ENCODE assay signal across 30 cellular contexts in genomic region chr2:95276888-95277245, GRCh38. TPM values are rescaled to one million over a fixed set of nuclear protein-coding genes. Genes with fewer than 3 reads are reported as not detected.
DNase-seq lines count a peak whose midpoint lies in the region; ATAC-seq, FAIRE-seq and TF ChIP-seq lines count a peak whose summit lies in the region.
"Had no signal": no experiment of that assay in that cellular context is flagged by ENCODE, and none has a peak within 500 bp of the region (broad histone marks: within the 10 kb centered on the region; RNA-seq: fewer than 3 reads in every experiment).

No MANE protein-coding gene starts in this region.

- WGBS in transverse colon (ENCODE audit: low coverage in 1 of 2), 2 donors, result 83% methylated on average over 9 of the region's 9 CpGs; no CpG with 5 or more reads in 1 of the 2 donors

- H3K36me3 ChIP-seq in lower lobe of right lung, result no peaks in the 10 kb centered on the region
- H3K36me3 ChIP-seq in transverse colon, result no peaks in the 10 kb centered on the region
- no peaks in the 10 kb centered on the region for H3K36me3 ChIP-seq in HAP-1 (replicated peaks)

- ATAC-seq in Right ventricle myocardium superior (ENCODE audit: poor library complexity) (no peak), left ventricle myocardium superior (no peak), lower lobe of right lung (no peak)
- ATAC-seq in stimulated activated memory B cell treated with anti-CD40 and anti-IgM and Interleukin-4, amounts not matched to agents 10 μg/mL and 1 μg/mL and 100 μg/mL, for 72 hours, result no peak

- no peak for TF ChIP-seq POLR2A in transverse colon (IDR thresholded peaks at IDR 0.05)

- H3K4me1 ChIP-seq in lower lobe of right lung, result no peaks in the 10 kb centered on the region
- peaks cover 0 to 34% (median 28%) of the 10 kb centered on the region in 4 donors for H3K4me1 ChIP-seq in transverse colon
- no peaks in the 10 kb centered on the region for H3K4me1 ChIP-seq in HAP-1
- H3K4me1 ChIP-seq: testis had no signal

- no peak overlapping the region for H3K4me3 Mint-ChIP-seq in chondrocyte (ENCODE audit: unreplicated experiment)
- H3K4me3 Mint-ChIP-seq in stimulated activated memory B cell treated with anti-CD40 and anti-IgM and Interleukin-4, amounts not matched to agents 10 μg/mL and 1 μg/mL and 100 μg/mL, for 72 hours, result no peak overlapping the region
- H3K4me3 Mint-ChIP-seq: activated CD4-positive, alpha-beta memory T cell treated with anti-CD3 and anti-CD28 coated beads, Interleukin-2, amount 10 ng/mL, durations not matched to agents 7 days and 5 days; activated naive CD8-positive, alpha-beta T cell treated with anti-CD3 and anti-CD28 coated beads, Interleukin-2, amount 10 ng/mL, durations not matched to agents 7 days and 5 days; CD4-positive, alpha-beta memory T cell; neural crest cell; T-helper 1 cell treated with Interleukin-12 subunit alpha and Interleukin-12 subunit beta and Interleukin-4 antibody, amounts not matched to agents 30 μg/mL and 1 μg/mL, for 36 hours had no signal

- TF ChIP-seq EP300 in transverse colon (IDR thresholded peaks at IDR 0.05; ENCODE audit: low read depth), result no peak

- no peaks in the 10 kb centered on the region for H3K27me3 ChIP-seq in lower lobe of right lung (ENCODE audit: low read depth)
- H3K27me3 ChIP-seq in transverse colon, result no peaks in the 10 kb centered on the region
- H3K27me3 ChIP-seq in HAP-1 (ENCODE audit: low read depth), result no peaks in the 10 kb centered on the region
- H3K27me3 ChIP-seq: testis had no signal

- H3K36me3 Mint-ChIP-seq in chondrocyte (ENCODE audit: low read depth), result no peaks in the 10 kb centered on the region
- no peaks in the 10 kb centered on the region for H3K36me3 Mint-ChIP-seq in stimulated activated memory B cell treated with anti-CD40 and anti-IgM and Interleukin-4, amounts not matched to agents 10 μg/mL and 1 μg/mL and 100 μg/mL, for 72 hours
- H3K36me3 Mint-ChIP-seq: activated naive CD8-positive, alpha-beta T cell treated with anti-CD3 and anti-CD28 coated beads, Interleukin-2, amount 10 ng/mL, durations not matched to agents 7 days and 5 days; CD4-positive, alpha-beta memory T cell had no signal

- H3K27ac Mint-ChIP-seq in chondrocyte (ENCODE audit: unreplicated experiment), result no peak overlapping the region
- H3K27ac Mint-ChIP-seq in stimulated activated memory B cell treated with anti-CD40 and anti-IgM and Interleukin-4, amounts not matched to agents 10 μg/mL and 1 μg/mL and 100 μg/mL, for 72 hours, result no peak overlapping the region
- H3K27ac Mint-ChIP-seq: activated CD4-positive, alpha-beta memory T cell treated with anti-CD3 and anti-CD28 coated beads, Interleukin-2, amount 10 ng/mL, durations not matched to agents 7 days and 5 days; activated naive CD8-positive, alpha-beta T cell treated with anti-CD3 and anti-CD28 coated beads, Interleukin-2, amount 10 ng/mL, durations not matched to agents 7 days and 5 days; activated T-helper 2 cell treated with anti-CD3 and anti-CD28 coated beads, Interferon-gamma antibody, Interleukin-2, Interleukin-4, amounts not matched to agents 10 μg/mL and 5 μg/mL and 100 μg/mL, durations not matched to agents 14 hours and 24 hours and 36 hours; CD4-positive, alpha-beta memory T cell; progenitor cell of endocrine pancreas; T-helper 1 cell treated with Interleukin-12 subunit alpha and Interleukin-12 subunit beta and Interleukin-4 antibody, amounts not matched to agents 30 μg/mL and 1 μg/mL, for 36 hours had no signal

- in situ Hi-C loops in transverse colon (cut with MboI; ENCODE audit: low pct_ligation_motif_present in 1 of 4, low pct_unique_long_range_greater_than_20kb in 1 of 4, low sequenced_read_pairs in 3 of 4) (no loop called here), HAP-1 (cut with MboI; ENCODE audit: low sequenced_read_pairs) (no loop called here)

- no peak for FAIRE-seq in RCC 7860 (lab: Jason Lieb, UNC)
- FAIRE-seq: astrocyte, islet of Langerhans, TTC549 had no signal

- TF ChIP-seq CTCF in chondrocyte (IDR thresholded peaks at IDR 0.05), result no peak
- no peak for TF ChIP-seq CTCF in lower lobe of right lung (IDR thresholded peaks at IDR 0.05)
- TF ChIP-seq CTCF in transverse colon (IDR thresholded peaks at IDR 0.05), result no peak

- DNase-seq in Right ventricle myocardium superior, result peak; percentile 17
- DNase-seq in left ventricle myocardium superior, result no peak
- peak; percentile 83 for DNase-seq in chondrocyte (ENCODE audit: low spot score)
- DNase-seq in lower lobe of right lung, result peak; percentile 12
- DNase-seq in transverse colon, result no peak
- DNase-seq in RCC 7860 (ENCODE audit: low spot score), result no peak
- no peak for DNase-seq in HAP-1 (ENCODE audit: low spot score in 2 of 2)
- DNase-seq: activated CD4-positive, alpha-beta memory T cell treated with anti-CD3 and anti-CD28 coated beads, Interleukin-2, amount 10 ng/mL, durations not matched to agents 7 days and 5 days; activated CD4-positive, alpha-beta T cell treated with anti-CD3 and anti-CD28 coated beads for 1 hour; caudate nucleus; CD4-positive, alpha-beta memory T cell; dermis blood vessel endothelial cell; IMR-90; NCI-H1092 treated with DMSO at 0.1 percent for 48 hours; NCI-H1930; NCI-H2227 treated with DMSO at 0.1 percent for 48 hours; stimulated activated CD4-positive, alpha-beta T cell treated with anti-CD3 and anti-CD28 coated beads, Interleukin-15, amount 100 ng/mL, for 24 hours; stimulated activated naive CD4-positive, alpha-beta T cell; testis had no signal

- H3K4me1 Mint-ChIP-seq in chondrocyte (ENCODE audit: low read depth), result no peaks in the 10 kb centered on the region
- H3K4me1 Mint-ChIP-seq in stimulated activated memory B cell treated with anti-CD40 and anti-IgM and Interleukin-4, amounts not matched to agents 10 μg/mL and 1 μg/mL and 100 μg/mL, for 72 hours, result no peaks in the 10 kb centered on the region
- H3K4me1 Mint-ChIP-seq: activated CD4-positive, alpha-beta memory T cell treated with anti-CD3 and anti-CD28 coated beads, Interleukin-2, amount 10 ng/mL, durations not matched to agents 7 days and 5 days; activated naive CD8-positive, alpha-beta T cell treated with anti-CD3 and anti-CD28 coated beads, Interleukin-2, amount 10 ng/mL, durations not matched to agents 7 days and 5 days; neural crest cell had no signal

- no peaks in the 10 kb centered on the region for H3K9me3 Mint-ChIP-seq in chondrocyte (ENCODE audit: low read depth)
- H3K9me3 Mint-ChIP-seq in stimulated activated memory B cell treated with anti-CD40 and anti-IgM and Interleukin-4, amounts not matched to agents 10 μg/mL and 1 μg/mL and 100 μg/mL, for 72 hours, result no peaks in the 10 kb centered on the region
- H3K9me3 Mint-ChIP-seq: activated CD4-positive, alpha-beta memory T cell treated with anti-CD3 and anti-CD28 coated beads, Interleukin-2, amount 10 ng/mL, durations not matched to agents 7 days and 5 days; activated naive CD8-positive, alpha-beta T cell treated with anti-CD3 and anti-CD28 coated beads, Interleukin-2, amount 10 ng/mL, durations not matched to agents 7 days and 5 days; activated T-helper 2 cell treated with anti-CD3 and anti-CD28 coated beads, Interferon-gamma antibody, Interleukin-2, Interleukin-4, amounts not matched to agents 10 μg/mL and 5 μg/mL and 100 μg/mL, durations not matched to agents 14 hours and 24 hours and 36 hours; neural crest cell; T-helper 1 cell treated with Interleukin-12 subunit alpha and Interleukin-12 subunit beta and Interleukin-4 antibody, amounts not matched to agents 30 μg/mL and 1 μg/mL, for 36 hours had no signal

- H3K4me3 ChIP-seq in lower lobe of right lung (no peak overlapping the region), transverse colon (no peak overlapping the region), HAP-1 (no peak overlapping the region)
- H3K4me3 ChIP-seq: mucosa of descending colon, SK-N-MC, testis had no signal

- H3K9me3 ChIP-seq in lower lobe of right lung, result no peaks in the 10 kb centered on the region
- H3K9me3 ChIP-seq in transverse colon, result no peaks in the 10 kb centered on the region
- no peaks in the 10 kb centered on the region for H3K9me3 ChIP-seq in HAP-1
- H3K9me3 ChIP-seq: mucosa of descending colon, testis had no signal

- intact Hi-C loops in Right ventricle myocardium superior (cut with DNase I), result no loop called here
- intact Hi-C loops in left ventricle myocardium superior (cut with micrococcal nuclease), result no loop called here
- intact Hi-C loops in lower lobe of right lung (cut with DNase I), result no loop called here
- intact Hi-C loops in transverse colon (cut with DNase I; ENCODE audit: low total_unique reads), result no loop called here

- no peaks in the 10 kb centered on the region for H3K27me3 Mint-ChIP-seq in chondrocyte (ENCODE audit: low read depth)
- peaks cover 19% of the 10 kb centered on the region for H3K27me3 Mint-ChIP-seq in stimulated activated memory B cell treated with anti-CD40 and anti-IgM and Interleukin-4, amounts not matched to agents 10 μg/mL and 1 μg/mL and 100 μg/mL, for 72 hours
- H3K27me3 Mint-ChIP-seq: activated CD4-positive, alpha-beta memory T cell treated with anti-CD3 and anti-CD28 coated beads, Interleukin-2, amount 10 ng/mL, durations not matched to agents 7 days and 5 days; activated naive CD8-positive, alpha-beta T cell treated with anti-CD3 and anti-CD28 coated beads, Interleukin-2, amount 10 ng/mL, durations not matched to agents 7 days and 5 days; CD4-positive, alpha-beta memory T cell; progenitor cell of endocrine pancreas had no signal

- H3K27ac ChIP-seq in lower lobe of right lung (no peak overlapping the region), transverse colon (peak overlapping the region; percentile 46 to 86 (median 80))
- H3K27ac ChIP-seq: SK-N-MC, testis had no signal

RNA-seq across cellular contexts. Expression of gene PROM2, which starts 2.6 kb away (rescaled TPM):
- total RNA-seq in Right ventricle myocardium superior, result 0.54 TPM
- total RNA-seq in left ventricle myocardium superior, result 0.35 TPM
- 1.5 to 1.7 TPM (median 1.7 TPM) in 3 replicates for total RNA-seq in chondrocyte
- total RNA-seq in lower lobe of right lung, result 6.0 TPM
- 10 to 100 TPM; 20.2 to 46.6 (median 28.6) TPM for total RNA-seq in transverse colon
- total RNA-seq: IMR-90 had no signal

RNA-seq across cellular contexts. Expression of gene KCNIP3, which starts 20.3 kb away (rescaled TPM):
- total RNA-seq in Right ventricle myocardium superior, result 8.4 TPM
- 5.3 TPM for total RNA-seq in left ventricle myocardium superior
- 3.1 to 6.0 TPM (median 5.9 TPM) in 3 replicates for total RNA-seq in chondrocyte
- 2.6 TPM for total RNA-seq in lower lobe of right lung
- 1 to 10 TPM; 1.8 to 4.0 (median 2.2) TPM for total RNA-seq in transverse colon
- total RNA-seq: activated CD4-positive, alpha-beta memory T cell treated with anti-CD3 and anti-CD28 coated beads, Interleukin-2, amount 10 ng/mL, durations not matched to agents 7 days and 5 days; activated naive CD8-positive, alpha-beta T cell treated with anti-CD3 and anti-CD28 coated beads, Interleukin-2, amount 10 ng/mL, durations not matched to agents 7 days and 5 days; CD4-positive, alpha-beta memory T cell had no signal

Comparison
In these comparisons a context has a peak if more than half of its experiments do, and no peak if none do; other contexts are left out.
1. DNase-seq: peak in Right ventricle myocardium superior (single experiment), chondrocyte (single experiment) and lower lobe of right lung (single experiment); none in left ventricle myocardium superior (single experiment), transverse colon (single experiment), RCC 7860 (single experiment) and HAP-1 (0 of 2).